ENCODE assay signal across 9 cellular contexts in the genomic region with DNA sequence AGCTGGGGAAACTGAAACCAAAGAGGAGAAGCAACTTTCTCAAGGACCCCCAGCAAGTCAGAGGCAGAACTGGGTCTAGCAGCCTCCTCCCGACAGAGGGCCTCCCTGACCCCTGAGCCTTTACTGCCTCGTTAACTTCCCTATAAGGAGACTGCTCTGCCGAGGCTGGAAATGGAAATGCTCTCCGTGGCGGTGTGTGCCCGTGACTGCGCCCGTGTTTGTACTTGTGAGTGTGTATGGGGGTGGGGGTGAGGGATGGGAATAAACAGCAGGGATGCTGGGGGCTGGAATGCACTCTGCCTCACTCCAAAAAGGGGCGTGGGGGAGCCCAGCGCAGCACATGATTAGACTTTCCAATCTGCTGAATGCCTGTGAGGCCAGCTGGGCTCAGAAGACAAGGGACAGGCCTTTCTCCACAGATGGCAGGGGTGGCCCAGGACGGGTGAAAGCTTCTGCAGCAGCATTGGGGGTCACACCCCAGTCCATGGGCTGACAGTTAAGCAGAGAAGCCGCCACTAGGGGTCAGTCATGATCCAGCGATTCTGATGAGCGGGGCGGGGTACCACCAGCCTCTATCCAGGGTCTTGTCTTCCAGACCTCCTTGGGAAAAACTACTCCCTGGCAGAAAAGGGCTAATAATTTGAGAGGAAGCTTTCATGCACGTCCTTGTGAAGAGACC. TPM values are rescaled to one million over a fixed set of nuclear protein-coding genes. Genes with fewer than 3 reads are reported as not detected.
DNase-seq lines count a peak whose midpoint lies in the region; ATAC-seq, FAIRE-seq and TF ChIP-seq lines count a peak whose summit lies in the region.
"Had no signal": no experiment of that assay in that cellular context is flagged by ENCODE, and none has a peak within 500 bp of the region (broad histone marks: within the 10 kb centered on the region; RNA-seq: fewer than 3 reads in every experiment).

No MANE protein-coding gene starts in this region.

- H3K36me3 ChIP-seq in breast epithelium (no peaks in the 10 kb centered on the region), kidney (ENCODE audit: control insufficient read depth in 1 of 2, insufficient read depth in 2 of 2, low read length in 2 of 2) (no peaks in the 10 kb centered on the region)

- H3K9me3 ChIP-seq in breast epithelium, result no peaks in the 10 kb centered on the region
- no peaks in the 10 kb centered on the region for H3K9me3 ChIP-seq in kidney (ENCODE audit: control insufficient read depth in 1 of 2, low read length in 2 of 2)

- intact Hi-C loops in breast epithelium (cut with DNase I; ENCODE audit: low total_unique reads) (no loop called here), kidney (cut with DNase I) (no loop called here)

- H3K27me3 ChIP-seq in breast epithelium, result no peaks in the 10 kb centered on the region

- TF ChIP-seq POLR2A in breast epithelium (IDR thresholded peaks at IDR 0.05), result no peak

- FAIRE-seq in kidney (lab: Jason Lieb, UNC), result no peak
- FAIRE-seq: islet of Langerhans had no signal

- peak; percentile 55 to 63 for DNase-seq in Kasumi-1 (lab: John Stamatoyannopoulos, UW)
- DNase-seq in breast epithelium (ENCODE audit: low spot score in 2 of 2), result no peak
- peak; percentile 71 for DNase-seq in kidney
- DNase-seq in stimulated activated CD4-positive, alpha-beta T cell treated with anti-CD3 and anti-CD28 coated beads, Interleukin-1b, Interleukin-23, amount 100 ng/mL, for 24 hours (ENCODE audit: low read depth in 4 of 4, low spot score in 1 of 4), result peak; percentile 38 to 48 (median 44)

- no peak overlapping the region for H3K27ac ChIP-seq in VCaP
- H3K27ac ChIP-seq in breast epithelium, result no peak overlapping the region
- no peak overlapping the region for H3K27ac ChIP-seq in kidney (ENCODE audit: low read depth in 2 of 2, low read length in 2 of 2)

- no peak overlapping the region for H3K9ac ChIP-seq in kidney (ENCODE audit: low read length in 2 of 2)

- TF ChIP-seq CTCF in GM12873 (IDR thresholded peaks at IDR 0.05; ENCODE audit: insufficient read depth, low read depth, low read length, missing control alignments) (peak; percentile 86), VCaP (conservative IDR thresholded peaks at IDR 0.05) (peak; percentile 76), breast epithelium (IDR thresholded peaks at IDR 0.05) (peak in 2 of 3 donors; percentile 33 to 44), kidney (IDR thresholded peaks at IDR 0.05; ENCODE audit: borderline replicate concordance, extremely low read depth, insufficient read depth) (peak; percentile 48)

- no peak for ATAC-seq in HG03520 (IDR thresholded peaks at IDR 0.05; ENCODE audit: unreplicated experiment)
- no peak for ATAC-seq in GM21786 (IDR thresholded peaks at IDR 0.05; ENCODE audit: unreplicated experiment)

- H3K4me3 ChIP-seq in breast epithelium (peak overlapping the region in 2 of 3 donors; percentile 11 to 27), kidney (ENCODE audit: low read length in 2 of 2) (no peak overlapping the region)

- H3K4me1 ChIP-seq in breast epithelium (no peaks in the 10 kb centered on the region), kidney (ENCODE audit: control insufficient read depth in 1 of 2, insufficient read depth in 1 of 2, low read depth in 1 of 2, low read length in 2 of 2) (no peaks in the 10 kb centered on the region)

RNA-seq across cellular contexts. Expression of a gene that starts 26.8 kb away (rescaled TPM):
- 10 to 100 TPM; 24.8 to 32.1 (median 27.5) TPM for total RNA-seq in breast epithelium
- 32.3 TPM for total RNA-seq in kidney
- polyA plus RNA-seq in kidney (ENCODE audit: insufficient read depth, low read depth, low replicate concordance), result 14.6 TPM

RNA-seq across cellular contexts. Expression of a gene that starts 27.2 kb away (rescaled TPM):
- total RNA-seq in breast epithelium (10 to 100 TPM; 16.0 to 33.8 (median 27.5) TPM), kidney (20.3 TPM)
- 29.0 TPM for polyA plus RNA-seq in kidney (ENCODE audit: insufficient read depth, low read depth, low replicate concordance)

Comparison
In these comparisons a context has a peak if more than half of its experiments do, and no peak if none do; other contexts are left out.
1. DNase-seq: peak in Kasumi-1 (2 of 2), kidney (single experiment) and stimulated activated CD4-positive, alpha-beta T cell treated with anti-CD3 and anti-CD28 coated beads, Interleukin-1b, Interleukin-23, amount 100 ng/mL, for 24 hours (4 of 4); none in breast epithelium (0 of 2).
2. H3K4me3 ChIP-seq: peak in breast epithelium (2 of 3); none in kidney (0 of 2).
3. Peak in every context shown above with its lines, with median percentiles within 50 percentile points of each other: CTCF ChIP-seq.